ENCODE assay signal across 15 cellular contexts in the genomic region with DNA sequence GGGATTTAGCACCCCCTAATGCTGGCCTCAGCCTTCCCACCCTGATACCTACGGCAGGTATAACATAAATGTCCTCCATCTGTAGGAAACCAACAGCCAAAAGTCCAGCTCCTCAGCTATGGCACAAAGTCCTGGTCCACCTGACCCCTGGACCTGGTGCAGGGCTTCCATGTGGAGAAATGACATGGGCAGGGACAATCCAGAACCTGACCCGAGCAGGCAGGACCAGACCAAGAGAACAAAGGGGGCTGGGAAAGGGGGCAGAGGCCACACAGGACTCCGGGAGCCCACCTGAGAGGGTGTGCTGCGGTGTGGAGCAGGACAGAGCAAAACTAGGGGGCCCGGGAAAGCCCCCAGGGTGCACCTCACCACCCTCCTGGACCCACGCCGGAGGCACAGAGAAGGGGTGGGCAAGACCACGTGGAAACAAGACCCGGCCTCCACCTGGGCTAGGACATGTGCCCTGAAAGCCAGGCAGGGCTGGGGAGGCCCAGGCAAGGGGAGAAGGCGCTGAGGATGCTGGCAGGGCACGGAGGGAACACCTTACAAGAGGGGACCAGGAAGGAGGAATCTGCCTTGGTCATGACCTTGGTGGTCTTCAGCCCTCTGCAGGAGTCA.
A peak's percentile ranks its signal among the peaks of the same experiment; 100 is the strongest.
DNase-seq lines count a peak whose midpoint lies in the region; ATAC-seq, FAIRE-seq and TF ChIP-seq lines count a peak whose summit lies in the region.
"Had no signal": no experiment of that assay in that cellular context is flagged by ENCODE, and none has a peak within 500 bp of the region (broad histone marks: within the 10 kb centered on the region; RNA-seq: fewer than 3 reads in every experiment).

No MANE protein-coding gene starts in this region.

- H3K4me3 ChIP-seq in GM23338 (no peak overlapping the region), kidney (ENCODE audit: low read length in 2 of 2) (no peak overlapping the region)

- no peaks in the 10 kb centered on the region for H3F3A ChIP-seq in GM23338 (replicated peaks; ENCODE audit: low read depth)

- H2AFZ ChIP-seq in GM23338: no peak overlapping the region

- H3K4me2 ChIP-seq in GM23338: no peak overlapping the region

- no peaks in the 10 kb centered on the region for H3K9me3 Mint-ChIP-seq in GM23338
- peaks cover 2% of the 10 kb centered on the region for H3K9me3 Mint-ChIP-seq in neural crest cell
- no peaks in the 10 kb centered on the region for H3K9me3 Mint-ChIP-seq in stimulated activated memory B cell treated with anti-CD40 and anti-IgM and Interleukin-4, amounts not matched to agents 10 μg/mL and 1 μg/mL and 100 μg/mL, for 72 hours
- H3K9me3 Mint-ChIP-seq: CD4-positive, alpha-beta T cell had no signal

- H3K9me2 ChIP-seq in GM23338 (ENCODE audit: insufficient read depth): no peaks in the 10 kb centered on the region; the same call in 1 of the 2 replicates

- TF ChIP-seq CTCF in GM23338 (conservative IDR thresholded peaks at IDR 0.05; ENCODE audit: low read depth in 2 of 2): 0 out of 4 replicates have a peak, but pooled peaks of 1 of the 2 experiments have one; percentile 16
- TF ChIP-seq CTCF in kidney (IDR thresholded peaks at IDR 0.05; ENCODE audit: borderline replicate concordance, extremely low read depth, insufficient read depth): no peak
- no peak for TF ChIP-seq CTCF in neural crest cell (conservative IDR thresholded peaks at IDR 0.05)

- H3K27me3 ChIP-seq in GM23338 (ENCODE audit: insufficient read depth): no peaks in the 10 kb centered on the region

- DNase-seq in GM23338 (ENCODE audit: low spot score) (no peak), kidney (peak; percentile 68), neural crest cell (ENCODE audit: low read depth, low spot score) (no peak), COLO668 (lab: John Stamatoyannopoulos, UW; ENCODE audit: unreplicated experiment) (no peak), caudate nucleus (lab: John Stamatoyannopoulos, UW) (no peak)
- DNase-seq in stimulated activated CD4-positive, alpha-beta T cell treated with anti-CD3 and anti-CD28 coated beads, Interleukin-2, amount 100 ng/mL, for 48 hours: no peak
- DNase-seq: ACHN; C1 segment of cervical spinal cord; CD4-positive, alpha-beta T cell; DND-41; GF-D8; IMR-90 had no signal

- H3K36me3 Mint-ChIP-seq in GM23338 (ENCODE audit: low read depth) (peaks cover 7% of the 10 kb centered on the region), neural crest cell (ENCODE audit: low read depth) (peaks cover 2% of the 10 kb centered on the region)
- no peaks in the 10 kb centered on the region for H3K36me3 Mint-ChIP-seq in stimulated activated memory B cell treated with anti-CD40 and anti-IgM and Interleukin-4, amounts not matched to agents 10 μg/mL and 1 μg/mL and 100 μg/mL, for 72 hours

- no peak for ATAC-seq in GM23338
- peak; percentile 38 for ATAC-seq in stimulated activated memory B cell treated with anti-CD40 and anti-IgM and Interleukin-4, amounts not matched to agents 10 μg/mL and 1 μg/mL and 100 μg/mL, for 72 hours

- H3K36me3 ChIP-seq in GM23338 (ENCODE audit: insufficient read depth) (no peaks in the 10 kb centered on the region), kidney (ENCODE audit: control insufficient read depth in 1 of 2, insufficient read depth in 2 of 2, low read length in 2 of 2) (no peaks in the 10 kb centered on the region)

- H4K20me1 ChIP-seq in GM23338 (replicated peaks; ENCODE audit: insufficient read depth): no peaks in the 10 kb centered on the region; the same call in 1 of the 2 replicates

- H3K27me3 Mint-ChIP-seq in GM23338 (ENCODE audit: insufficient read depth, low read depth, poor library complexity) (peaks cover 7% of the 10 kb centered on the region), neural crest cell (ENCODE audit: low read depth) (no peaks in the 10 kb centered on the region)
- peaks cover 28% of the 10 kb centered on the region for H3K27me3 Mint-ChIP-seq in stimulated activated memory B cell treated with anti-CD40 and anti-IgM and Interleukin-4, amounts not matched to agents 10 μg/mL and 1 μg/mL and 100 μg/mL, for 72 hours

- intact Hi-C loops in kidney (cut with DNase I): no loop called here

- no peak for FAIRE-seq in kidney (lab: Jason Lieb, UNC)
- FAIRE-seq: D721Med, H54 had no signal

- H3K27ac Mint-ChIP-seq in GM23338 (0 out of 2 replicates have a peak overlapping the region, but pooled peaks have one; percentile 23), neural crest cell (ENCODE audit: unreplicated experiment) (peak overlapping the region; percentile 71)
- no peak overlapping the region for H3K27ac Mint-ChIP-seq in stimulated activated memory B cell treated with anti-CD40 and anti-IgM and Interleukin-4, amounts not matched to agents 10 μg/mL and 1 μg/mL and 100 μg/mL, for 72 hours
- H3K27ac Mint-ChIP-seq: CD4-positive, alpha-beta T cell had no signal

- H3K27ac ChIP-seq in GM23338 (ENCODE audit: low read depth) (no peak overlapping the region), kidney (ENCODE audit: low read depth in 2 of 2, low read length in 2 of 2) (no peak overlapping the region), caudate nucleus (ENCODE audit: low read depth, low read length) (no peak overlapping the region)

- no peaks in the 10 kb centered on the region for H3K9me3 ChIP-seq in kidney (ENCODE audit: control insufficient read depth in 1 of 2, low read length in 2 of 2)

- H3K4me1 Mint-ChIP-seq in GM23338: peaks cover 36% of the 10 kb centered on the region
- peaks cover 28% of the 10 kb centered on the region for H3K4me1 Mint-ChIP-seq in neural crest cell
- H3K4me1 Mint-ChIP-seq in stimulated activated memory B cell treated with anti-CD40 and anti-IgM and Interleukin-4, amounts not matched to agents 10 μg/mL and 1 μg/mL and 100 μg/mL, for 72 hours: no peaks in the 10 kb centered on the region

- H3K4me1 ChIP-seq in GM23338 (ENCODE audit: insufficient read depth): no peaks in the 10 kb centered on the region; the same call in 1 of the 2 replicates
- H3K4me1 ChIP-seq in kidney (ENCODE audit: control insufficient read depth in 1 of 2, insufficient read depth in 1 of 2, low read depth in 1 of 2, low read length in 2 of 2): no peaks in the 10 kb centered on the region

- no peak overlapping the region for H3K9ac ChIP-seq in kidney (ENCODE audit: low read length in 2 of 2)

- H3K79me2 ChIP-seq in GM23338 (replicated peaks; ENCODE audit: insufficient read depth): no peaks in the 10 kb centered on the region

- no peak overlapping the region for H3K4me3 Mint-ChIP-seq in GM23338
- H3K4me3 Mint-ChIP-seq in neural crest cell: no peak overlapping the region
- H3K4me3 Mint-ChIP-seq in stimulated activated memory B cell treated with anti-CD40 and anti-IgM and Interleukin-4, amounts not matched to agents 10 μg/mL and 1 μg/mL and 100 μg/mL, for 72 hours: no peak overlapping the region
- H3K4me3 Mint-ChIP-seq: CD4-positive, alpha-beta T cell had no signal

TF ChIP-seq in GM23338, 12 proteins besides CTCF, POLR2A, EP300 and RAD21:
- TF ChIP-seq NANOG (IDR thresholded peaks at IDR 0.05; ENCODE audit: borderline replicate concordance) (no peak), ETS1 (IDR thresholded peaks at IDR 0.05) (no peak), EZH2phosphoT487 (IDR thresholded peaks at IDR 0.05; ENCODE audit: unreplicated experiment) (no peak), STAT1 (IDR thresholded peaks at IDR 0.05; ENCODE audit: unreplicated experiment) (no peak), ZNF331 (CRISPR knock-in tag; IDR thresholded peaks at IDR 0.05; ENCODE audit: low read depth) (no peak), JUNB (IDR thresholded peaks at IDR 0.05; ENCODE audit: unreplicated experiment) (no peak), ZNF114 (CRISPR knock-in tag; IDR thresholded peaks at IDR 0.05) (no peak), POLR2AphosphoS5 (IDR thresholded peaks at IDR 0.05; ENCODE audit: low read depth) (no peak)
- TF ChIP-seq, protein P1, sequence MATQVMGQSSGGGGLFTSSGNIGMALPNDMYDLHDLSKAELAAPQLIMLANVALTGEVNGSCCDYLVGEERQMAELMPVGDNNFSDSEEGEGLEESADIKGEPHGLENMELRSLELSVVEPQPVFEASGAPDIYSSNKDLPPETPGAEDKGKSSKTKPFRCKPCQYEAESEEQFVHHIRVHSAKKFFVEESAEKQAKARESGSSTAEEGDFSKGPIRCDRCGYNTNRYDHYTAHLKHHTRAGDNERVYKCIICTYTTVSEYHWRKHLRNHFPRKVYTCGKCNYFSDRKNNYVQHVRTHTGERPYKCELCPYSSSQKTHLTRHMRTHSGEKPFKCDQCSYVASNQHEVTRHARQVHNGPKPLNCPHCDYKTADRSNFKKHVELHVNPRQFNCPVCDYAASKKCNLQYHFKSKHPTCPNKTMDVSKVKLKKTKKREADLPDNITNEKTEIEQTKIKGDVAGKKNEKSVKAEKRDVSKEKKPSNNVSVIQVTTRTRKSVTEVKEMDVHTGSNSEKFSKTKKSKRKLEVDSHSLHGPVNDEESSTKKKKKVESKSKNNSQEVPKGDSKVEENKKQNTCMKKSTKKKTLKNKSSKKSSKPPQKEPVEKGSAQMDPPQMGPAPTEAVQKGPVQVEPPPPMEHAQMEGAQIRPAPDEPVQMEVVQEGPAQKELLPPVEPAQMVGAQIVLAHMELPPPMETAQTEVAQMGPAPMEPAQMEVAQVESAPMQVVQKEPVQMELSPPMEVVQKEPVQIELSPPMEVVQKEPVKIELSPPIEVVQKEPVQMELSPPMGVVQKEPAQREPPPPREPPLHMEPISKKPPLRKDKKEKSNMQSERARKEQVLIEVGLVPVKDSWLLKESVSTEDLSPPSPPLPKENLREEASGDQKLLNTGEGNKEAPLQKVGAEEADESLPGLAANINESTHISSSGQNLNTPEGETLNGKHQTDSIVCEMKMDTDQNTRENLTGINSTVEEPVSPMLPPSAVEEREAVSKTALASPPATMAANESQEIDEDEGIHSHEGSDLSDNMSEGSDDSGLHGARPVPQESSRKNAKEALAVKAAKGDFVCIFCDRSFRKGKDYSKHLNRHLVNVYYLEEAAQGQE (IDR thresholded peaks at IDR 0.05; ENCODE audit: unreplicated experiment): no peak
